ENCODE assay signal across 1 cellular context in genomic region chr12:12881495-12881894, GRCh38.
TF ChIP-seq lines count a peak whose summit lies in the region.

No MANE protein-coding gene starts in this region.

TF ChIP-seq in WTC11, 78 proteins besides CTCF, POLR2A, EP300 and RAD21 (continued from another document):
- TF ChIP-seq SP1 (CRISPR knock-in tag; conservative IDR thresholded peaks at IDR 0.05) (no peak), ESRRA (CRISPR knock-in tag; IDR thresholded peaks at IDR 0.05; ENCODE audit: borderline replicate concordance) (no peak), CBFB (CRISPR knock-in tag; IDR thresholded peaks at IDR 0.05; ENCODE audit: low read depth) (no peak), ETV6 (CRISPR knock-in tag; IDR thresholded peaks at IDR 0.05) (no peak), ERG (CRISPR knock-in tag; IDR thresholded peaks at IDR 0.05) (no peak), TP53 (CRISPR knock-in tag; IDR thresholded peaks at IDR 0.05) (no peak), PRRX2 (CRISPR knock-in tag; IDR thresholded peaks at IDR 0.05) (no peak)
